ENCODE assay signal across 8 cellular contexts in genomic region chr17:1709971-1710806, GRCh38. TPM values are rescaled to one million over a fixed set of nuclear protein-coding genes. Genes with fewer than 3 reads are reported as not detected.
DNase-seq lines count a peak whose midpoint lies in the region; ATAC-seq, FAIRE-seq and TF ChIP-seq lines count a peak whose summit lies in the region.

Gene TLCD2, minus strand, starts transcription at chr17:1710377. Its CDS starts 135 bp downstream, at chr17:1710242.

- TF ChIP-seq POLR2A in K562 (conservative IDR thresholded peaks at IDR 0.05), result 0 out of 2 replicates have a peak, but pooled peaks have one; percentile 45

- DNase-seq in Daoy (ENCODE audit: low read depth), result peak; percentile 79
- peak; percentile 84 for DNase-seq in LoVo (ENCODE audit: low spot score)
- peak; percentile 64 to 65 (median 64) for DNase-seq in K562 (ENCODE audit: extremely low read depth in 1 of 4, low spot score in 3 of 4)
- no peak for DNase-seq in skeletal muscle cell (ENCODE audit: low read depth)
- no peak for DNase-seq in cerebellar cortex (ENCODE audit: low spot score)
- no peak for DNase-seq in NCI-H2107 treated with DMSO at 0.1 percent for 48 hours (lab: John Stamatoyannopoulos, UW; ENCODE audit: unreplicated experiment)

- TF ChIP-seq CTCF in K562 (IDR thresholded peaks at IDR 0.05 in 2 of 3, conservative IDR thresholded peaks at IDR 0.05 in 1 of 3; ENCODE audit: insufficient read depth in 2 of 3, low read depth in 1 of 3, low read length in 3 of 3), result no peak

- no peak for TF ChIP-seq EP300 in K562 (IDR thresholded peaks at IDR 0.05; ENCODE audit: low read length)

- in situ Hi-C loops in K562 (cut with MboI), result loop anchor here (5.0 to 10.0 kb wide), 2 partner anchors 38 to 325 kb away; partner anchors contain the start of gene DPH1

- H2AFZ ChIP-seq in K562 (ENCODE audit: low read depth, low read length), result peak within 1 kb of the TSS; percentile 81

- H3K27ac ChIP-seq in K562 (ENCODE audit: extremely low read depth, low read depth, low read length) (peak within 1 kb of the TSS; percentile 66), iPS-18a (ENCODE audit: low read length) (no peak within 1 kb of the TSS)

- POLR2A ChIA-PET in K562 (lab: Yijun Ruan, JAX), result no interaction called here

- no TSS peak for BruUV-seq in K562 (replicated peaks; lab: Mats Ljungman, UMichigan)

- H3K9me3 ChIP-seq in K562 (replicated peaks; ENCODE audit: control insufficient read depth, insufficient read depth, low read depth, low read length) (no peaks in the 10 kb centered on the region), iPS-18a (ENCODE audit: control insufficient read depth, low read depth, low read length) (no peaks in the 10 kb centered on the region)

- H3K4me3 ChIP-seq in K562 (peak within 1 kb of the TSS; percentile 53), iPS-18a (ENCODE audit: low read length) (peak within 1 kb of the TSS; percentile 60), skeletal muscle cell (ENCODE audit: low read depth, low read length) (peak within 1 kb of the TSS; percentile 72)

- H3K4me2 ChIP-seq in K562 (ENCODE audit: insufficient read depth, low read length), result peak within 1 kb of the TSS; percentile 67

- no peak for TF ChIP-seq RAD21 in K562 (CRISPR knock-in tag; conservative IDR thresholded peaks at IDR 0.05 in 1 of 2, IDR thresholded peaks at IDR 0.05 in 1 of 2)

- intact Hi-C loops in K562 (cut with micrococcal nuclease), result no loop called here

- H3K79me2 ChIP-seq in K562 (ENCODE audit: control insufficient read depth, insufficient read depth, low read length), result peaks cover 35% of the 10 kb centered on the region

- WGBS in K562 (ENCODE audit: insufficient coverage, low coverage, missing lambda C conversion rate), result 4% methylated on average over 27 of the region's 83 CpGs

- no peaks in the 10 kb centered on the region for H3K9me1 ChIP-seq in K562 (ENCODE audit: control insufficient read depth, insufficient read depth, low read length)

- CTCF ChIA-PET in K562 (lab: Yijun Ruan, JAX; ENCODE audit: low intra/inter-chr PET ratio), result no interaction called here

- H4K20me1 ChIP-seq in K562 (replicated peaks; ENCODE audit: control insufficient read depth, insufficient read depth, low read length), result 0 out of 2 replicates have a peak, but pooled peaks cover 3% of the 10 kb centered on the region

- H3K27me3 ChIP-seq in K562 (ENCODE audit: control insufficient read depth in 2 of 2, insufficient read depth in 2 of 2, low read length in 2 of 2) (no peaks in the 10 kb centered on the region), iPS-18a (ENCODE audit: control insufficient read depth, insufficient read depth, low read length) (peaks cover 25% of the 10 kb centered on the region)

- H3K9ac ChIP-seq in K562 (ENCODE audit: insufficient read depth in 1 of 2, low read depth in 2 of 2, low read length in 2 of 2), result peak within 1 kb of the TSS; percentile 65 to 92; a peak in 3 of 4 replicates
- H3K9ac ChIP-seq in iPS-18a (ENCODE audit: low read length), result peak within 1 kb of the TSS; percentile 10

- no peak for FAIRE-seq in K562 (lab: Jason Lieb, UNC)

- H3K36me3 ChIP-seq in K562 (ENCODE audit: control insufficient read depth, insufficient read depth, low read length) (peaks cover 25% of the 10 kb centered on the region; the same call in 2 of the 3 replicates), iPS-18a (ENCODE audit: control insufficient read depth, low read depth, low read length) (no peaks in the 10 kb centered on the region)

- peaks cover 35 to 67% of the 10 kb centered on the region in 2 experiments for H3K4me1 ChIP-seq in K562 (replicated peaks in 1 of 2; ENCODE audit: control insufficient read depth in 2 of 2, insufficient read depth in 2 of 2, low read length in 2 of 2)
- peaks cover 9% of the 10 kb centered on the region for H3K4me1 ChIP-seq in iPS-18a (ENCODE audit: control insufficient read depth, low read depth, low read length)

- peak; percentile 70 for ATAC-seq in K562
- ATAC-seq in HG03280 (IDR thresholded peaks at IDR 0.05; ENCODE audit: unreplicated experiment), result no peak

TF ChIP-seq in K562, 482 proteins besides CTCF, POLR2A, EP300 and RAD21 (continues in another document):
- TF ChIP-seq ZBTB17 (CRISPR knock-in tag; IDR thresholded peaks at IDR 0.05), result no peak
- TF ChIP-seq FOXM1 (IDR thresholded peaks at IDR 0.05; ENCODE audit: low read depth), result no peak
- TF ChIP-seq FOXM1 (CRISPR knock-in tag; IDR thresholded peaks at IDR 0.05; ENCODE audit: low read depth), result no peak
- 0 out of 2 replicates have a peak, but pooled peaks have one; percentile 8 for TF ChIP-seq THRB (CRISPR knock-in tag; conservative IDR thresholded peaks at IDR 0.05)
- no peak for TF ChIP-seq NCOA1 (IDR thresholded peaks at IDR 0.05; ENCODE audit: low read depth)
- no peak for TF ChIP-seq PCBP1 (IDR thresholded peaks at IDR 0.05; ENCODE audit: low read depth, low read length, poor library complexity, severe bottlenecking)
- no peak for TF ChIP-seq EZH2 (IDR thresholded peaks at IDR 0.05; ENCODE audit: borderline replicate concordance, low read depth, low read length)
- TF ChIP-seq MCM3 (IDR thresholded peaks at IDR 0.05), result no peak
- no peak for TF ChIP-seq HIVEP1 (CRISPR knock-in tag; IDR thresholded peaks at IDR 0.05)
- no peak for TF ChIP-seq THRAP3 (IDR thresholded peaks at IDR 0.05; ENCODE audit: borderline replicate concordance)
- no peak for TF ChIP-seq SMARCA5 (IDR thresholded peaks at IDR 0.05)
- TF ChIP-seq NEUROD1 (IDR thresholded peaks at IDR 0.05; ENCODE audit: borderline replicate concordance, low read depth, low read length, partially characterized antibody), result no peak
- TF ChIP-seq SNIP1 (IDR thresholded peaks at IDR 0.05; ENCODE audit: low read depth), result no peak
- TF ChIP-seq GATAD2A (IDR thresholded peaks at IDR 0.05), result no peak
- no peak for TF ChIP-seq ZNF3 (CRISPR knock-in tag; IDR thresholded peaks at IDR 0.05)
- TF ChIP-seq EP400 (IDR thresholded peaks at IDR 0.05), result peak; percentile 67
- TF ChIP-seq SUPT5H (IDR thresholded peaks at IDR 0.05), result no peak
- no peak for TF ChIP-seq ZBTB12 (CRISPR knock-in tag; IDR thresholded peaks at IDR 0.05)
- TF ChIP-seq MTA1 (IDR thresholded peaks at IDR 0.05; ENCODE audit: borderline replicate concordance), result no peak
- no peak for TF ChIP-seq PRMT5 (CRISPR knock-in tag; IDR thresholded peaks at IDR 0.05)
- peak; percentile 70; the same call in 1 of the 2 replicates for TF ChIP-seq ATF4 (CRISPR knock-in tag; IDR thresholded peaks at IDR 0.05)
- peak in 1 of 3 experiments; percentile 27 for TF ChIP-seq YY1 (IDR thresholded peaks at IDR 0.05; ENCODE audit: borderline replicate concordance in 1 of 3, control insufficient read depth in 1 of 3, extremely low read depth in 1 of 3, insufficient read depth in 3 of 3, insufficient read length in 1 of 3, insufficient replicate concordance in 2 of 3, low read depth in 1 of 3, low read length in 2 of 3)
- TF ChIP-seq SRSF7 (optimal IDR thresholded peaks at IDR 0.05; ENCODE audit: low read depth, low read length), result no peak

RNA-seq across cellular contexts. Expression of gene TLCD2, which starts in this region (rescaled TPM):
- total RNA-seq in Daoy (2014; rRNA removed; shearing (Covaris generic)), result 0.17 and 0.71 TPM in 2 replicates
- total RNA-seq in K562 (2011; cell fraction: chromatin; rRNA removed; ENCODE audit: low replicate concordance), result 1.2 and 1.5 TPM in 2 replicates
- 1.1 and 1.2 TPM in 2 replicates for total RNA-seq in K562 (2011; cell fraction: nucleolus; rRNA removed)
- 1.2 and 1.5 TPM in 2 replicates for total RNA-seq in K562 (2011; cell fraction: nucleoplasm; rRNA removed)
- total RNA-seq in K562 (2014; rRNA removed) (0.45 and 0.54 TPM in 2 replicates), K562 (2014; rRNA removed; fragmentation: Illumina TruSeq; extraction: Trizol) (0.64 and 0.65 TPM in 2 replicates), K562 (2015; rRNA removed; fragmentation: Illumina TruSeq; extraction: Trizol) (0.76 and 0.98 TPM in 2 replicates), K562 (2021) (0.78 and 0.89 TPM in 2 replicates)
- polyA plus RNA-seq in K562 (2011; rRNA removed) (0.46 and 0.50 TPM in 2 replicates), K562 (2014; fragmentation: Illumina TruSeq; extraction: Trizol) (0.58 and 0.64 TPM in 2 replicates), K562 (2014; fragmentation: Nextera tagmentation; extraction: Ambion mirVana) (under 1 TPM; 0.10 to 0.13 TPM), K562 (2014; rRNA removed) (0.73 and 1.0 TPM in 2 replicates)
- polyA plus RNA-seq in K562 (2011; cell fraction: cytosol; rRNA removed), result 0.49 and 0.53 TPM in 2 replicates
- polyA plus RNA-seq in K562 (2011; cell fraction: nucleus; rRNA removed), result 0.39 and 0.54 TPM in 2 replicates
- polyA plus RNA-seq in K562 (2012), result 0.89 and 4.5 TPM in 2 replicates
- polyA minus RNA-seq in K562 (2011; rRNA and poly(A)+ RNA removed), result 0.72 and 0.81 TPM in 2 replicates
- polyA minus RNA-seq in K562 (2011; cell fraction: cytosol; rRNA and poly(A)+ RNA removed), result 0.48 and 0.73 TPM in 2 replicates
- polyA minus RNA-seq in K562 (2011; cell fraction: nucleus; rRNA and poly(A)+ RNA removed), result 0.40 and 0.56 TPM in 2 replicates

Comparison
In these comparisons a context has a peak if more than half of its experiments do, and no peak if none do; other contexts are left out.
1. Peak in DNase-seq in Daoy; RNA of the gene not detected or under 1 TPM.
2. DNase-seq: peak in LoVo (single experiment) and K562 (4 of 4); none in skeletal muscle cell (single experiment), cerebellar cortex (single experiment) and NCI-H2107 treated with DMSO at 0.1 percent for 48 hours (single experiment).
3. Peak in every context shown above with its lines, with median percentiles within 50 percentile points of each other: H3K4me3 ChIP-seq.